In the genomic region with DNA sequence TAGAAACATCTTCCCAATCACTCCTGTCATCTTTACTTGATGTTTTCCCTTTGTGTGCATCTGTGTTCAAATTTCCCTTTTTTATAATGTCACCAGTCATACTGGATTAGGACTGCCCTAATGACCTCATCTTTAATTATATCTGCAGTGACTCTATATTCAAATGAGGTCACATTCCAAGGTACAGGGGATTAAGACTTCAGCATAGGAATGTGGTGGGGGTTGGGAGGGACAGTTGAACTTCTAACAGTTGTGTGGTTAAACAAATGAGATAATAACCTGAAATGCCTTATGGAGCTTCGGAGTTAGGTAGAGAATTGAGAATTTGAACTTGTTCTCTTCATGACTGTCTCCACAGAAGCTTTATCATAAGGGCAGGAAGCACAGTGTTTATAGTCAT, we compare ENCODE assay signal across 1 cellular context.
TF ChIP-seq lines count a peak whose summit lies in the region.

No MANE protein-coding gene starts in this region.

TF ChIP-seq in K562, 482 proteins besides CTCF, POLR2A, EP300 and RAD21 (continued from another document):
- TF ChIP-seq, protein P1, sequence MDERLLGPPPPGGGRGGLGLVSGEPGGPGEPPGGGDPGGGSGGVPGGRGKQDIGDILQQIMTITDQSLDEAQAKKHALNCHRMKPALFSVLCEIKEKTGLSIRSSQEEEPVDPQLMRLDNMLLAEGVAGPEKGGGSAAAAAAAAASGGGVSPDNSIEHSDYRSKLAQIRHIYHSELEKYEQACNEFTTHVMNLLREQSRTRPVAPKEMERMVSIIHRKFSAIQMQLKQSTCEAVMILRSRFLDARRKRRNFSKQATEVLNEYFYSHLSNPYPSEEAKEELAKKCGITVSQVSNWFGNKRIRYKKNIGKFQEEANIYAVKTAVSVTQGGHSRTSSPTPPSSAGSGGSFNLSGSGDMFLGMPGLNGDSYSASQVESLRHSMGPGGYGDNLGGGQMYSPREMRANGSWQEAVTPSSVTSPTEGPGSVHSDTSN (CRISPR knock-in tag; IDR thresholded peaks at IDR 0.05; ENCODE audit: low read depth) = no peak
- TF ChIP-seq, protein P1 (tag; conservative IDR thresholded peaks at IDR 0.05; ENCODE audit: low read depth) = 0 out of 2 replicates have a peak, but pooled peaks have one; percentile 6
- TF ChIP-seq HNRNPH1 (optimal IDR thresholded peaks at IDR 0.05; ENCODE audit: low read depth, low read length) (no peak), CTBP1 (IDR thresholded peaks at IDR 0.05; ENCODE audit: borderline replicate concordance) (peak; percentile 22; the same call in 1 of the 2 replicates), NONO (IDR thresholded peaks at IDR 0.05; ENCODE audit: low read depth in 2 of 2, low read length in 1 of 2) (no peak), FOXM1 (IDR thresholded peaks at IDR 0.05; ENCODE audit: low read depth) (peak; percentile 28; the same call in 1 of the 2 replicates), FOXM1 (CRISPR knock-in tag; IDR thresholded peaks at IDR 0.05; ENCODE audit: low read depth) (no peak), CBFB (CRISPR knock-in tag; IDR thresholded peaks at IDR 0.05) (no peak), ZBED1 (IDR thresholded peaks at IDR 0.05) (no peak), ZC3H8 (IDR thresholded peaks at IDR 0.05) (no peak), TEAD1 (CRISPR knock-in tag; IDR thresholded peaks at IDR 0.05) (peak in 1 of 2 experiments; percentile 76; a peak in 1 of 4 replicates), ERF (CRISPR knock-in tag; IDR thresholded peaks at IDR 0.05) (no peak), MEF2A (IDR thresholded peaks at IDR 0.05; ENCODE audit: control insufficient read depth, low read depth, low read length) (peak; percentile 51; the same call in 1 of the 2 replicates), ZNF77 (CRISPR knock-in tag; IDR thresholded peaks at IDR 0.05) (no peak), LEF1 (IDR thresholded peaks at IDR 0.05) (peak; percentile 31; the same call in 1 of the 2 replicates), CREM (IDR thresholded peaks at IDR 0.05; ENCODE audit: low read depth) (0 out of 2 replicates have a peak, but pooled peaks have one; percentile 7), ATF1 (CRISPR knock-in tag; IDR thresholded peaks at IDR 0.05) (no peak), ATF1 (tag; IDR thresholded peaks at IDR 0.05) (peak; percentile 34; the same call in 1 of the 2 replicates), JUN (IDR thresholded peaks at IDR 0.05; ENCODE audit: borderline replicate concordance, low read depth, low read length) (peak; percentile 57), JUN (CRISPR knock-in tag; IDR thresholded peaks at IDR 0.05; ENCODE audit: borderline replicate concordance) (no peak), ATF7 (IDR thresholded peaks at IDR 0.05) (peak; percentile 87), SMARCA4 (IDR thresholded peaks at IDR 0.05) (peak; percentile 53; the same call in 1 of the 2 replicates), SOX6 (IDR thresholded peaks at IDR 0.05) (0 out of 2 replicates have a peak, but pooled peaks have one; percentile 24), ARID1B (IDR thresholded peaks at IDR 0.05) (0 out of 2 replicates have a peak, but pooled peaks have one; percentile 18), RBM17 (IDR thresholded peaks at IDR 0.05; ENCODE audit: borderline replicate concordance, low read depth, low read length) (no peak), MYBL2 (IDR thresholded peaks at IDR 0.05; ENCODE audit: low read depth) (0 out of 2 replicates have a peak, but pooled peaks have one; percentile 34), MYBL2 (CRISPR knock-in tag; IDR thresholded peaks at IDR 0.05; ENCODE audit: borderline replicate concordance) (no peak)
- TF ChIP-seq, protein P2, sequence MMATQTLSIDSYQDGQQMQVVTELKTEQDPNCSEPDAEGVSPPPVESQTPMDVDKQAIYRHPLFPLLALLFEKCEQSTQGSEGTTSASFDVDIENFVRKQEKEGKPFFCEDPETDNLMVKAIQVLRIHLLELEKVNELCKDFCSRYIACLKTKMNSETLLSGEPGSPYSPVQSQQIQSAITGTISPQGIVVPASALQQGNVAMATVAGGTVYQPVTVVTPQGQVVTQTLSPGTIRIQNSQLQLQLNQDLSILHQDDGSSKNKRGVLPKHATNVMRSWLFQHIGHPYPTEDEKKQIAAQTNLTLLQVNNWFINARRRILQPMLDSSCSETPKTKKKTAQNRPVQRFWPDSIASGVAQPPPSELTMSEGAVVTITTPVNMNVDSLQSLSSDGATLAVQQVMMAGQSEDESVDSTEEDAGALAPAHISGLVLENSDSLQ (IDR thresholded peaks at IDR 0.05) = peak; percentile 24; the same call in 1 of the 2 replicates
- TF ChIP-seq, protein P3, sequence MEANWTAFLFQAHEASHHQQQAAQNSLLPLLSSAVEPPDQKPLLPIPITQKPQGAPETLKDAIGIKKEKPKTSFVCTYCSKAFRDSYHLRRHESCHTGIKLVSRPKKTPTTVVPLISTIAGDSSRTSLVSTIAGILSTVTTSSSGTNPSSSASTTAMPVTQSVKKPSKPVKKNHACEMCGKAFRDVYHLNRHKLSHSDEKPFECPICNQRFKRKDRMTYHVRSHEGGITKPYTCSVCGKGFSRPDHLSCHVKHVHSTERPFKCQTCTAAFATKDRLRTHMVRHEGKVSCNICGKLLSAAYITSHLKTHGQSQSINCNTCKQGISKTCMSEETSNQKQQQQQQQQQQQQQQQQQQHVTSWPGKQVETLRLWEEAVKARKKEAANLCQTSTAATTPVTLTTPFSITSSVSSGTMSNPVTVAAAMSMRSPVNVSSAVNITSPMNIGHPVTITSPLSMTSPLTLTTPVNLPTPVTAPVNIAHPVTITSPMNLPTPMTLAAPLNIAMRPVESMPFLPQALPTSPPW (CRISPR knock-in tag; IDR thresholded peaks at IDR 0.05) = 0 out of 2 replicates have a peak, but pooled peaks have one; percentile 13
- TF ChIP-seq, protein P4, sequence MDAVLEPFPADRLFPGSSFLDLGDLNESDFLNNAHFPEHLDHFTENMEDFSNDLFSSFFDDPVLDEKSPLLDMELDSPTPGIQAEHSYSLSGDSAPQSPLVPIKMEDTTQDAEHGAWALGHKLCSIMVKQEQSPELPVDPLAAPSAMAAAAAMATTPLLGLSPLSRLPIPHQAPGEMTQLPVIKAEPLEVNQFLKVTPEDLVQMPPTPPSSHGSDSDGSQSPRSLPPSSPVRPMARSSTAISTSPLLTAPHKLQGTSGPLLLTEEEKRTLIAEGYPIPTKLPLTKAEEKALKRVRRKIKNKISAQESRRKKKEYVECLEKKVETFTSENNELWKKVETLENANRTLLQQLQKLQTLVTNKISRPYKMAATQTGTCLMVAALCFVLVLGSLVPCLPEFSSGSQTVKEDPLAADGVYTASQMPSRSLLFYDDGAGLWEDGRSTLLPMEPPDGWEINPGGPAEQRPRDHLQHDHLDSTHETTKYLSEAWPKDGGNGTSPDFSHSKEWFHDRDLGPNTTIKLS (IDR thresholded peaks at IDR 0.05; ENCODE audit: borderline replicate concordance, low read depth) = no peak
- TF ChIP-seq, protein P5, sequence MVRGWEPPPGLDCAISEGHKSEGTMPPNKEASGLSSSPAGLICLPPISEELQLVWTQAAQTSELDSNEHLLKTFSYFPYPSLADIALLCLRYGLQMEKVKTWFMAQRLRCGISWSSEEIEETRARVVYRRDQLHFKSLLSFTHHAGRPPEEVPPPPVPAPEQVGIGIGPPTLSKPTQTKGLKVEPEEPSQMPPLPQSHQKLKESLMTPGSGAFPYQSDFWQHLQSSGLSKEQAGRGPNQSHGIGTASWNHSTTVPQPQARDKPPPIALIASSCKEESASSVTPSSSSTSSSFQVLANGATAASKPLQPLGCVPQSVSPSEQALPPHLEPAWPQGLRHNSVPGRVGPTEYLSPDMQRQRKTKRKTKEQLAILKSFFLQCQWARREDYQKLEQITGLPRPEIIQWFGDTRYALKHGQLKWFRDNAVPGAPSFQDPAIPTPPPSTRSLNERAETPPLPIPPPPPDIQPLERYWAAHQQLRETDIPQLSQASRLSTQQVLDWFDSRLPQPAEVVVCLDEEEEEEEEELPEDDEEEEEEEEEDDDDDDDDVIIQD (CRISPR knock-in tag; IDR thresholded peaks at IDR 0.05) = no peak
- TF ChIP-seq, protein P6, sequence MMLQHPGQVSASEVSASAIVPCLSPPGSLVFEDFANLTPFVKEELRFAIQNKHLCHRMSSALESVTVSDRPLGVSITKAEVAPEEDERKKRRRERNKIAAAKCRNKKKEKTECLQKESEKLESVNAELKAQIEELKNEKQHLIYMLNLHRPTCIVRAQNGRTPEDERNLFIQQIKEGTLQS (IDR thresholded peaks at IDR 0.05) = peak; percentile 88
- TF ChIP-seq, protein P6 (CRISPR knock-in tag; conservative IDR thresholded peaks at IDR 0.05) = no peak
